Comparison of ENCODE assay signal across 16 cellular contexts in the genomic region with DNA sequence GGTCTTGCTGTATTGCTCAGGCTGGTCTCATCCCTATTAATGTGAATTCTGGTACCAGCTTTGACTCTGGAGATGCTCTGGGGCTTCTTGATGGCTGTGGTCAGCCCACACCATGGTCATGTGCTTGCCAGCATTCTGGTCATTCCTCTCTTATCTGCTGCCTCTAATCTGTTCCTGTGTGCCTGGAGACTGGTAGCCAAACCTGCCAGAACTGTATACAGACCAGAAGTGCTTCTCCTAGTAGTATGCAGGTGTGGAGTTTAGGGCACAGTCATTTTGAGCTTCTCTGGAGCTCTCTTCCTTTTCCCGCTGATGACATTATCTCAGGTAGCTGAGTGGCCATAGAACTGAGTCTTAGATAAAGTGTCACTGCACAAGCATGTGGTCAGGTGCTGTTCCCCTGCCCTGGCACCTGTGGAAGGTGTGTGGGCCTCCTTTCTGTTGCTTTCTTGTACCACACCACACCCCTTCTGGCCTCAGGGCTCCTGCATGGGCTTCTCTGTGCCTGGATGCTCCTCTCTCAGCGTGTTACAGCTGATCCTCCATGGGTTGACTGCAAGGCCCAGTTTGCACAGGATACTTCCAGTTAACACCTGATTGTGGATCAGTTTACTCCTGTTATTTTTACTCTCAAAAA.
DNase-seq lines count a peak whose midpoint lies in the region; ATAC-seq and TF ChIP-seq lines count a peak whose summit lies in the region.
"Had no signal": no experiment of that assay in that cellular context is flagged by ENCODE, and none has a peak within 500 bp of the region (broad histone marks: within the 10 kb centered on the region; RNA-seq: fewer than 3 reads in every experiment).

No MANE protein-coding gene starts in this region.

- TSS peak; percentile 28 for BruUV-seq in PC-9 (replicated peaks; lab: Mats Ljungman, UMichigan)

- H3K4me3 ChIP-seq in PC-9: no peak overlapping the region
- no peak overlapping the region for H3K4me3 ChIP-seq in choroid plexus epithelial cell (ENCODE audit: low read depth, low read length)
- H3K4me3 ChIP-seq in mesendoderm (ENCODE audit: low read length): no peak overlapping the region
- H3K4me3 ChIP-seq in foreskin fibroblast (ENCODE audit: low read depth in 1 of 2, low read length in 2 of 2): no peak overlapping the region
- H3K4me3 ChIP-seq: lung had no signal

- H3K4me1 ChIP-seq in PC-9 (replicated peaks; ENCODE audit: insufficient read depth) (peaks cover 62% of the 10 kb centered on the region), mesendoderm (ENCODE audit: control insufficient read depth, low read depth, low read length) (peaks cover 5% of the 10 kb centered on the region)

- no peak overlapping the region for H2BK5ac ChIP-seq in mesendoderm (ENCODE audit: low read length)

- peaks cover 6% of the 10 kb centered on the region for H3K4me1 Mint-ChIP-seq in T-helper 17 cell

- TF ChIP-seq CTCF in PC-9 (conservative IDR thresholded peaks at IDR 0.05): no peak
- TF ChIP-seq CTCF in choroid plexus epithelial cell (conservative IDR thresholded peaks at IDR 0.05; ENCODE audit: low read depth, low read length): no peak
- TF ChIP-seq CTCF in foreskin fibroblast (IDR thresholded peaks at IDR 0.05; ENCODE audit: low read depth, low read length): no peak

- H3K79me1 ChIP-seq in mesendoderm (ENCODE audit: low read length): peaks cover 13% of the 10 kb centered on the region

- no CpG with 5 or more reads among the region's 2 CpGs for WGBS in mesendoderm (ENCODE audit: extremely low coverage, insufficient coverage, low lambda C conversion rate)

- POLR2A ChIA-PET in PC-9 (lab: Charles Lee; ENCODE audit: unreplicated experiment): interaction anchor here (0.5 to 1.2 kb wide), 9 partner anchors 10 to 871 kb away, joined by 3 to 10 read pairs (median 5); no protein-coding TSS in a partner anchor

- peak; percentile 32 for DNase-seq in ACHN
- peak; percentile 78 to 90 for DNase-seq in PC-9
- DNase-seq in choroid plexus epithelial cell (ENCODE audit: low read depth): peak; percentile 36
- peak; percentile 90 for DNase-seq in mesendoderm
- no peak for DNase-seq in KG1 (lab: John Stamatoyannopoulos, UW)
- no peak for DNase-seq in T-helper 17 cell
- no peak for DNase-seq in foreskin fibroblast
- DNase-seq in effector CD8-positive, alpha-beta T cell (lab: John Stamatoyannopoulos, UW): no peak
- DNase-seq: activated naive CD4-positive, alpha-beta T cell treated with anti-CD3 and anti-CD28 coated beads, Interleukin-2, amount 50 U/mL, for 16 hours; activated T-cell treated with anti-CD3 and anti-CD28 coated beads, Interleukin-2, amount 50 U/mL, for 1 hour; CD8-positive, alpha-beta T cell; Karpas-422; natural killer cell; retina had no signal

- no peak overlapping the region for H2AFZ ChIP-seq in PC-9

- peaks cover 51% of the 10 kb centered on the region for H3F3A ChIP-seq in PC-9 (ENCODE audit: insufficient read depth, low read depth)

- H3K4me2 ChIP-seq in PC-9 (peak overlapping the region; percentile 45), mesendoderm (ENCODE audit: low read length) (no peak overlapping the region)

- H4K8ac ChIP-seq in mesendoderm (ENCODE audit: low read depth, low read length): no peak overlapping the region

- no peak overlapping the region for H3K23ac ChIP-seq in mesendoderm (ENCODE audit: low read length)

- H2BK15ac ChIP-seq in mesendoderm (replicated peaks; ENCODE audit: low read depth): no peak overlapping the region

- H3K18ac ChIP-seq in mesendoderm (ENCODE audit: low read length): no peak overlapping the region

- no peak overlapping the region for H3K56ac ChIP-seq in mesendoderm (ENCODE audit: low read length)

- H3K27ac Mint-ChIP-seq in T-helper 17 cell: no peak overlapping the region
- H3K27ac Mint-ChIP-seq: CD8-positive, alpha-beta T cell; natural killer cell; stimulated activated naive CD8-positive, alpha-beta T cell treated with anti-CD3 and anti-CD28 coated beads, Interleukin-15, Interleukin-2, amounts not matched to agents 100 ng/mL and 50 ng/mL, for 24 hours had no signal

- intact Hi-C loops in PC-9 (cut with micrococcal nuclease; ENCODE audit: unreplicated experiment): loop anchor here (1.0 to 5.0 kb wide), 4 partner anchors 16 to 55 kb away; no protein-coding TSS in a partner anchor

- H3K79me2 ChIP-seq in PC-9 (ENCODE audit: low read depth) (peaks cover 89% of the 10 kb centered on the region), mesendoderm (ENCODE audit: control insufficient read depth, insufficient read depth, low read length) (peaks cover 39% of the 10 kb centered on the region)

- in situ Hi-C loops in ACHN (cut with HindIII; ENCODE audit: low pct_ligation_motif_present, low pct_unique_long_range_greater_than_20kb, low sequenced_read_pairs): no loop called here

- H3K27me3 Mint-ChIP-seq in T-helper 17 cell: peaks cover 18% of the 10 kb centered on the region
- H3K27me3 Mint-ChIP-seq: stimulated activated naive CD8-positive, alpha-beta T cell treated with anti-CD3 and anti-CD28 coated beads, Interleukin-15, Interleukin-2, amounts not matched to agents 100 ng/mL and 50 ng/mL, for 24 hours had no signal

- H3K27ac ChIP-seq in PC-9 (peak overlapping the region; percentile 74), mesendoderm (ENCODE audit: low read depth, low read length) (no peak overlapping the region)

- H4K20me1 ChIP-seq in PC-9 (ENCODE audit: insufficient read depth): 0 out of 2 replicates have a peak, but pooled peaks cover 7% of the 10 kb centered on the region

- no peaks in the 10 kb centered on the region for H3K27me3 ChIP-seq in PC-9 (ENCODE audit: insufficient read depth, low read depth)
- H3K27me3 ChIP-seq in mesendoderm (ENCODE audit: insufficient read depth, low read length, poor library complexity): no peaks in the 10 kb centered on the region

- no peak overlapping the region for H4K5ac ChIP-seq in mesendoderm (ENCODE audit: low read length)

- no peak overlapping the region for H3K4ac ChIP-seq in mesendoderm (ENCODE audit: low read depth, low read length)

- H3K4me3 Mint-ChIP-seq in T-helper 17 cell: no peak overlapping the region
- H3K4me3 Mint-ChIP-seq: CD8-positive, alpha-beta T cell; natural killer cell; stimulated activated naive CD8-positive, alpha-beta T cell treated with anti-CD3 and anti-CD28 coated beads, Interleukin-15, Interleukin-2, amounts not matched to agents 100 ng/mL and 50 ng/mL, for 24 hours had no signal

- ATAC-seq in T-helper 17 cell: no peak
- ATAC-seq: CD8-positive, alpha-beta T cell; natural killer cell had no signal

- no peak overlapping the region for H2BK120ac ChIP-seq in mesendoderm (ENCODE audit: low read depth, low read length)

- H2AK5ac ChIP-seq in mesendoderm (ENCODE audit: low read length): no peak overlapping the region

- H3K36me3 ChIP-seq in PC-9 (ENCODE audit: low read depth) (no peaks in the 10 kb centered on the region), mesendoderm (ENCODE audit: control insufficient read depth, insufficient read depth, low read length) (no peaks in the 10 kb centered on the region)

- H3K9ac ChIP-seq in mesendoderm (ENCODE audit: low read length): no peak overlapping the region

- no peaks in the 10 kb centered on the region for H3K9me2 ChIP-seq in PC-9 (ENCODE audit: insufficient read depth)

- H3K9me3 ChIP-seq in PC-9 (ENCODE audit: insufficient read depth, low read depth) (no peaks in the 10 kb centered on the region), T-helper 17 cell (ENCODE audit: control insufficient read depth, low read length, poor library complexity, severe bottlenecking) (no peaks in the 10 kb centered on the region)

- CTCF ChIA-PET in PC-9 (lab: Charles Lee): interaction anchor here (0.6 kb wide), 2 partner anchors 28 to 821 kb away, joined by 3 read pairs; no protein-coding TSS in a partner anchor

- H3K36me3 Mint-ChIP-seq in T-helper 17 cell (ENCODE audit: low read depth): peaks cover 3% of the 10 kb centered on the region
- H3K36me3 Mint-ChIP-seq: CD8-positive, alpha-beta T cell; natural killer cell had no signal

Comparison
In these comparisons a context has a peak if more than half of its experiments do, and no peak if none do; other contexts are left out.
1. DNase-seq: peak in ACHN (single experiment), PC-9 (2 of 2), choroid plexus epithelial cell (single experiment) and mesendoderm (single experiment); none in KG1 (single experiment), T-helper 17 cell (0 of 3), foreskin fibroblast (0 of 2) and effector CD8-positive, alpha-beta T cell (single experiment).